ENCODE assay signal across 8 cellular contexts in genomic region chr19:58381460-58382220, GRCh38. TPM values are rescaled to one million over a fixed set of nuclear protein-coding genes. Genes with fewer than 3 reads are reported as not detected.
DNase-seq lines count a peak whose midpoint lies in the region; ATAC-seq and TF ChIP-seq lines count a peak whose summit lies in the region.

No MANE protein-coding gene starts in this region.

- H3K4me1 ChIP-seq in BE2C (peaks cover 7% of the 10 kb centered on the region), MM.1S (ENCODE audit: low read length) (0 out of 2 replicates have a peak, but pooled peaks cover 6% of the 10 kb centered on the region)
- peaks cover 29% of the 10 kb centered on the region for H3K4me1 ChIP-seq in effector memory CD4-positive, alpha-beta T cell (ENCODE audit: control insufficient read depth, insufficient read depth, low read length, poor library complexity, severe bottlenecking)

- H3K27ac Mint-ChIP-seq in nephron: peak overlapping the region; percentile 89 to 98 (median 94)

- H3K4me3 ChIP-seq in BE2C (ENCODE audit: low read depth, low read length): peak overlapping the region; percentile 81
- peak overlapping the region; percentile 56 for H3K4me3 ChIP-seq in MM.1S (ENCODE audit: low read length)
- H3K4me3 ChIP-seq in effector memory CD4-positive, alpha-beta T cell (ENCODE audit: insufficient read depth, low read depth, low read length, poor library complexity, severe bottlenecking): peak overlapping the region; percentile 51

- H4K20me1 ChIP-seq in MM.1S (ENCODE audit: insufficient read depth, low read length): no peaks in the 10 kb centered on the region

- DNase-seq in BE2C: no peak
- DNase-seq in MM.1S: no peak
- no peak for DNase-seq in effector memory CD4-positive, alpha-beta T cell
- DNase-seq in GM03348 (ENCODE audit: low spot score): no peak
- DNase-seq in cerebellar nuclear complex (lab: John Stamatoyannopoulos, UW): no peak
- no peak for DNase-seq in DMS153 (lab: John Stamatoyannopoulos, UW)

- H3K4me3 Mint-ChIP-seq in nephron: peak overlapping the region; percentile 90 to 96 (median 91)

- peak overlapping the region; percentile 61; the same call in 1 of the 2 replicates for H3K4me2 ChIP-seq in MM.1S (ENCODE audit: low read depth, low read length)

- no peaks in the 10 kb centered on the region for H3K27me3 Mint-ChIP-seq in nephron (ENCODE audit: low read depth)

- H3K27ac ChIP-seq in MM.1S (ENCODE audit: low read length): peak overlapping the region; percentile 50; the same call in 1 of the 2 replicates
- peak overlapping the region; percentile 93 for H3K27ac ChIP-seq in effector memory CD4-positive, alpha-beta T cell (ENCODE audit: insufficient read depth, low read length, poor library complexity, severe bottlenecking)

- peaks cover 18% of the 10 kb centered on the region for H3K4me1 Mint-ChIP-seq in nephron

- H2AFZ ChIP-seq in MM.1S (ENCODE audit: low read length): 0 out of 2 replicates have a peak overlapping the region, but pooled peaks have one; percentile 17

- no peaks in the 10 kb centered on the region for H3K9me2 ChIP-seq in MM.1S (replicated peaks; ENCODE audit: insufficient read depth, low read length)

- H3K9ac ChIP-seq in MM.1S (ENCODE audit: low read length): peak overlapping the region; percentile 62

- H3K36me3 ChIP-seq in BE2C (no peaks in the 10 kb centered on the region), MM.1S (replicated peaks; ENCODE audit: insufficient read depth, low read length) (no peaks in the 10 kb centered on the region)
- no peaks in the 10 kb centered on the region for H3K36me3 ChIP-seq in effector memory CD4-positive, alpha-beta T cell (ENCODE audit: control insufficient read depth, insufficient read depth, low read length)

- TF ChIP-seq CTCF in BE2C (IDR thresholded peaks at IDR 0.05; ENCODE audit: low read depth, low read length) (no peak), MM.1S (IDR thresholded peaks at IDR 0.05; ENCODE audit: low read length) (no peak), nephron (IDR thresholded peaks at IDR 0.05; ENCODE audit: unreplicated experiment in 3 of 3) (no peak)

- H3K79me2 ChIP-seq in MM.1S (ENCODE audit: low read length): no peaks in the 10 kb centered on the region

- H3K9me3 ChIP-seq in BE2C (no peaks in the 10 kb centered on the region), MM.1S (replicated peaks; ENCODE audit: insufficient read depth, low read length) (no peaks in the 10 kb centered on the region)
- no peaks in the 10 kb centered on the region for H3K9me3 ChIP-seq in effector memory CD4-positive, alpha-beta T cell (ENCODE audit: control insufficient read depth, low read length)

- no peaks in the 10 kb centered on the region for H3K36me3 Mint-ChIP-seq in nephron (ENCODE audit: low read depth)

- peaks cover 3% of the 10 kb centered on the region; the same call in 1 of the 2 replicates for H3F3A ChIP-seq in MM.1S (ENCODE audit: insufficient read depth, low read length)

- no peak for ATAC-seq in GM21723 (IDR thresholded peaks at IDR 0.05; ENCODE audit: unreplicated experiment)

- no peaks in the 10 kb centered on the region for H3K27me3 ChIP-seq in BE2C
- no peaks in the 10 kb centered on the region for H3K27me3 ChIP-seq in MM.1S (replicated peaks; ENCODE audit: insufficient read depth, low read length)
- no peaks in the 10 kb centered on the region for H3K27me3 ChIP-seq in effector memory CD4-positive, alpha-beta T cell (replicated peaks; ENCODE audit: control insufficient read depth, insufficient read depth, low read length, poor library complexity, severe bottlenecking)

- H3K9me3 Mint-ChIP-seq in nephron: no peaks in the 10 kb centered on the region

RNA-seq across cellular contexts. Expression of gene ZNF837, which starts 0.8 kb away (rescaled TPM):
- polyA plus RNA-seq in BE2C (2012; ENCODE audit: insufficient read depth, insufficient read length, low read depth): 1.4 TPM

RNA-seq across cellular contexts. Expression of gene RPS5, which starts 5.4 kb away (rescaled TPM):
- 2,664 TPM for polyA plus RNA-seq in BE2C (2012; ENCODE audit: insufficient read depth, insufficient read length, low read depth)

RNA-seq across cellular contexts. Expression of gene RNF225, which starts 13.8 kb away (rescaled TPM):
- polyA plus RNA-seq in BE2C (2012; ENCODE audit: insufficient read depth, insufficient read length, low read depth): not detected

RNA-seq across cellular contexts. Expression of gene ZNF497, which starts 19.1 kb away (rescaled TPM):
- polyA plus RNA-seq in BE2C (2012; ENCODE audit: insufficient read depth, insufficient read length, low read depth): 3.1 TPM

RNA-seq across cellular contexts. Expression of gene ZNF584, which starts 26.8 kb away (rescaled TPM):
- 8.5 TPM for polyA plus RNA-seq in BE2C (2012; ENCODE audit: insufficient read depth, insufficient read length, low read depth)
